Comparison of ENCODE assay signal across 17 cellular contexts in genomic region chr17:10610821-10611323, GRCh38. TPM values are rescaled to one million over a fixed set of nuclear protein-coding genes. Genes with fewer than 3 reads are reported as not detected.
DNase-seq lines count a peak whose midpoint lies in the region; FAIRE-seq and TF ChIP-seq lines count a peak whose summit lies in the region.
"Had no signal": no experiment of that assay in that cellular context is flagged by ENCODE, and none has a peak within 500 bp of the region (broad histone marks: within the 10 kb centered on the region; RNA-seq: fewer than 3 reads in every experiment).

No MANE protein-coding gene starts in this region.

- no peaks in the 10 kb centered on the region for H3K36me3 ChIP-seq in thyroid gland
- H3K36me3 ChIP-seq: BE2C had no signal

- no peak for TF ChIP-seq CTCF in thyroid gland (IDR thresholded peaks at IDR 0.05)

- peaks cover 4% of the 10 kb centered on the region for H3K27me3 ChIP-seq in thyroid gland
- H3K27me3 ChIP-seq: BE2C had no signal

- WGBS in thyroid gland, 2 donors = 27 to 44% methylated on average over 10 of the region's 10 CpGs

- no peak overlapping the region for H3K27ac ChIP-seq in thyroid gland
- H3K27ac ChIP-seq: A549, C4-2B, GM23248 had no signal

- DNase-seq in DMS79 treated with DMSO at 0.1 percent for 48 hours (lab: John Stamatoyannopoulos, UW) = peak; percentile 41
- peak; percentile 68 for DNase-seq in RCC 7860 (ENCODE audit: low spot score)
- DNase-seq in kidney tubule cell (ENCODE audit: low spot score) = peak; percentile 70
- peak; percentile 35 to 44 for DNase-seq in thyroid gland
- DNase-seq in HuH-7 (ENCODE audit: low spot score) = no peak
- DNase-seq in NK-92 treated with Interleukin-12 subunit alpha and Interleukin-12 subunit beta, amount 100 ng/mL, for 24 hours (lab: John Stamatoyannopoulos, UW) = no peak
- DNase-seq in GM19239 (ENCODE audit: insufficient read length, low spot score) = no peak
- DNase-seq: BE2C; CD4-positive, alpha-beta memory T cell; DMS153; GF-D8; GM23248; IMR-90 had no signal

- intact Hi-C loops in thyroid gland (cut with DNase I) = no loop called here

- H3K4me3 ChIP-seq in thyroid gland (replicated peaks in 1 of 3) = no peak overlapping the region
- H3K4me3 ChIP-seq: A549, GM23248 had no signal

- H3K4me1 ChIP-seq in thyroid gland = peaks cover 0 to 4% of the 10 kb centered on the region in 2 donors
- H3K4me1 ChIP-seq: BE2C had no signal

- no peaks in the 10 kb centered on the region for H3K9me3 ChIP-seq in thyroid gland
- H3K9me3 ChIP-seq: A549, BE2C had no signal

- no peak for TF ChIP-seq POLR2A in thyroid gland (IDR thresholded peaks at IDR 0.05)

- FAIRE-seq in RCC 7860 (lab: Jason Lieb, UNC) (peak; percentile 65), GM19239 (lab: Jason Lieb, UNC) (no peak)
- FAIRE-seq: A549, D721Med, H54 had no signal

RNA-seq across cellular contexts. Expression of gene MYH3, which starts 46.2 kb away (rescaled TPM):
- 1 to 10 TPM; 3.3 to 5.4 (median 3.5) TPM for total RNA-seq in thyroid gland

Comparison
In these comparisons a context has a peak if more than half of its experiments do, and no peak if none do; other contexts are left out.
1. DNase-seq: peak in DMS79 treated with DMSO at 0.1 percent for 48 hours (single experiment), RCC 7860 (single experiment), kidney tubule cell (single experiment) and thyroid gland (2 of 2); none in HuH-7 (single experiment), NK-92 treated with Interleukin-12 subunit alpha and Interleukin-12 subunit beta, amount 100 ng/mL, for 24 hours (single experiment) and GM19239 (single experiment).